1 cellular context compared by ENCODE assay signal in genomic region chr5:143354025-143354424, GRCh38.
TF ChIP-seq lines count a peak whose summit lies in the region.

No MANE protein-coding gene starts in this region.

TF ChIP-seq in HEK293, 187 proteins besides CTCF, POLR2A, EP300 and RAD21 (continued from another document):
- TF ChIP-seq ZNF148 (tag by site-specific recombination; IDR thresholded peaks at IDR 0.05; ENCODE audit: borderline replicate concordance) (no peak), ZNF354C (tag by site-specific recombination; IDR thresholded peaks at IDR 0.05; ENCODE audit: borderline replicate concordance, low read depth) (no peak), ZNF416 (tag by site-specific recombination; IDR thresholded peaks at IDR 0.05) (no peak), MEIS1 (CRISPR knock-in tag; IDR thresholded peaks at IDR 0.05; ENCODE audit: borderline replicate concordance) (no peak), ZNF664 (tag by site-specific recombination; IDR thresholded peaks at IDR 0.05) (no peak)
